10 cellular contexts compared by ENCODE assay signal in genomic region chr12:45122776-45123380, GRCh38.
DNase-seq lines count a peak whose midpoint lies in the region; ATAC-seq, FAIRE-seq and TF ChIP-seq lines count a peak whose summit lies in the region.
"Had no signal": no experiment of that assay in that cellular context is flagged by ENCODE, and none has a peak within 500 bp of the region (broad histone marks: within the 10 kb centered on the region; RNA-seq: fewer than 3 reads in every experiment).

No MANE protein-coding gene starts in this region.

- no peak overlapping the region for H3K27ac ChIP-seq in left ventricle myocardium inferior (replicated peaks)
- H3K27ac ChIP-seq in right atrium auricular region = no peak overlapping the region
- no peak overlapping the region for H3K27ac ChIP-seq in OCI-LY3 (ENCODE audit: low read length)
- H3K27ac ChIP-seq in gastroesophageal sphincter = no peak overlapping the region
- H3K27ac ChIP-seq: parathyroid adenoma had no signal

- no peaks in the 10 kb centered on the region for H3K79me2 ChIP-seq in OCI-LY3 (ENCODE audit: low read length)
- H3K79me2 ChIP-seq: parathyroid adenoma had no signal

- H3K9me3 ChIP-seq in left ventricle myocardium inferior (replicated peaks) (no peaks in the 10 kb centered on the region), right atrium auricular region (no peaks in the 10 kb centered on the region), OCI-LY3 (ENCODE audit: insufficient read depth, low read length) (no peaks in the 10 kb centered on the region), gastroesophageal sphincter (no peaks in the 10 kb centered on the region)

- ATAC-seq in gastroesophageal sphincter = no peak
- no peak for ATAC-seq in GM19395 (IDR thresholded peaks at IDR 0.05; ENCODE audit: unreplicated experiment)

- no peaks in the 10 kb centered on the region for H3K36me3 ChIP-seq in left ventricle myocardium inferior
- H3K36me3 ChIP-seq in right atrium auricular region = no peaks in the 10 kb centered on the region
- H3K36me3 ChIP-seq in OCI-LY3 (replicated peaks; ENCODE audit: low read depth, low read length) = no peaks in the 10 kb centered on the region
- H3K36me3 ChIP-seq in gastroesophageal sphincter = no peaks in the 10 kb centered on the region

- H3K4me1 ChIP-seq in left ventricle myocardium inferior (no peaks in the 10 kb centered on the region), right atrium auricular region (no peaks in the 10 kb centered on the region), OCI-LY3 (ENCODE audit: low read length) (no peaks in the 10 kb centered on the region), gastroesophageal sphincter (no peaks in the 10 kb centered on the region)
- H3K4me1 ChIP-seq: parathyroid adenoma had no signal

- FAIRE-seq in urothelium cell line (lab: Jason Lieb, UNC) = no peak

- no peak for TF ChIP-seq POLR2A in gastroesophageal sphincter (IDR thresholded peaks at IDR 0.05)

- 50 to 58% methylated on average over 6 of the region's 6 CpGs for WGBS in gastroesophageal sphincter (ENCODE audit: low coverage in 1 of 2), 2 donors

- no peak for TF ChIP-seq EP300 in gastroesophageal sphincter (IDR thresholded peaks at IDR 0.05)

- intact Hi-C loops in left ventricle myocardium inferior (cut with micrococcal nuclease) = no loop called here

- no peaks in the 10 kb centered on the region for H3K27me3 ChIP-seq in left ventricle myocardium inferior (ENCODE audit: low read depth)
- no peaks in the 10 kb centered on the region for H3K27me3 ChIP-seq in right atrium auricular region
- H3K27me3 ChIP-seq in OCI-LY3 (ENCODE audit: low read depth, low read length) = peaks cover 9% of the 10 kb centered on the region; the same call in 1 of the 2 replicates
- no peaks in the 10 kb centered on the region for H3K27me3 ChIP-seq in gastroesophageal sphincter

- no peak for DNase-seq in left ventricle myocardium inferior
- DNase-seq in right atrium auricular region (ENCODE audit: low spot score) = no peak
- DNase-seq in fibroblast of pulmonary artery (ENCODE audit: low read depth) = peak; percentile 46
- DNase-seq in urothelium cell line (ENCODE audit: low spot score) = peak; percentile 25
- no peak for DNase-seq in activated naive CD4-positive, alpha-beta T cell (lab: John Stamatoyannopoulos, UW)
- DNase-seq: GDM1 had no signal

- TF ChIP-seq CTCF in left ventricle myocardium inferior (IDR thresholded peaks at IDR 0.05; ENCODE audit: borderline replicate concordance) (peak; percentile 54), right atrium auricular region (IDR thresholded peaks at IDR 0.05) (peak in 1 of 2 donors; percentile 53), OCI-LY3 (IDR thresholded peaks at IDR 0.05; ENCODE audit: low read depth, low read length) (peak; percentile 66), fibroblast of pulmonary artery (IDR thresholded peaks at IDR 0.05; ENCODE audit: low read length, missing control alignments) (peak; percentile 48), gastroesophageal sphincter (IDR thresholded peaks at IDR 0.05) (peak in 2 of 4 experiments; percentile 7 to 19)

- H4K20me1 ChIP-seq in OCI-LY3 (ENCODE audit: insufficient read depth, low read length) = no peaks in the 10 kb centered on the region

- H3K4me2 ChIP-seq in OCI-LY3 (ENCODE audit: low read length) = no peak overlapping the region

- H3K4me3 ChIP-seq in left ventricle myocardium inferior = no peak overlapping the region
- H3K4me3 ChIP-seq in right atrium auricular region = no peak overlapping the region
- H3K4me3 ChIP-seq in OCI-LY3 (ENCODE audit: low read length) = no peak overlapping the region
- no peak overlapping the region for H3K4me3 ChIP-seq in fibroblast of pulmonary artery (replicated peaks; ENCODE audit: low read depth, low read length)
- H3K4me3 ChIP-seq in gastroesophageal sphincter = no peak overlapping the region

- no peak overlapping the region for H3K9ac ChIP-seq in OCI-LY3 (ENCODE audit: low read length)
- H3K9ac ChIP-seq: parathyroid adenoma had no signal

- no peak overlapping the region for H2AFZ ChIP-seq in OCI-LY3 (ENCODE audit: low read depth, low read length)
- H2AFZ ChIP-seq: parathyroid adenoma had no signal

Comparison
In these comparisons a context has a peak if more than half of its experiments do, and no peak if none do; other contexts are left out.
1. DNase-seq: peak in fibroblast of pulmonary artery (single experiment) and urothelium cell line (single experiment); none in left ventricle myocardium inferior (single experiment), right atrium auricular region (single experiment) and activated naive CD4-positive, alpha-beta T cell (0 of 4).